ENCODE assay signal across 12 cellular contexts in the genomic region with DNA sequence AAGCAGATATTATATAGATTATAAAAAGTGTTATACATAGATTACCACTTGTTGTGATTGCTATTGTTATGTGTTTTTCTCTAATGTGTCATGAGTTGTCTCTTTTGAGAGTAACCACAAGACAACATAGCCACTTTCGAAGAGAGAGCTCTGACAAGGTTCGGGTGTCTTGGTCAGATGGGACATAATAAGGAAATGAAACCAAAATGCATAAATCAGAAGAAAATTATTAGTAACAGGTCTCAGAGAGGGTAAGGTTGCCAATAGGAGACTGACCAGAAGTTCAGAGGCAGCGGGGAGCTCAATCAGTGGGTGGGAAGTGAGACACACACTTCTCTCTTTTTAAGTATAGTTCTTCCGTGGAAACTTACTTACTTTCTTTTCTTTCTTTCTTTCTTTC.
DNase-seq lines count a peak whose midpoint lies in the region; ATAC-seq and TF ChIP-seq lines count a peak whose summit lies in the region.
"Had no signal": no experiment of that assay in that cellular context is flagged by ENCODE, and none has a peak within 500 bp of the region (broad histone marks: within the 10 kb centered on the region; RNA-seq: fewer than 3 reads in every experiment).

No MANE protein-coding gene starts in this region.

- no peak overlapping the region for H3K27ac Mint-ChIP-seq in activated CD4-positive, alpha-beta memory T cell treated with anti-CD3 and anti-CD28 coated beads, Interleukin-2, amount 10 ng/mL, durations not matched to agents 7 days and 5 days
- H3K27ac Mint-ChIP-seq: activated B cell treated with CpG ODN at 0.5 μM for 24 hours had no signal

- H3K4me3 Mint-ChIP-seq in activated CD4-positive, alpha-beta memory T cell treated with anti-CD3 and anti-CD28 coated beads, Interleukin-2, amount 10 ng/mL, durations not matched to agents 7 days and 5 days, result no peak overlapping the region
- H3K4me3 Mint-ChIP-seq: activated B cell treated with CpG ODN at 0.5 μM for 24 hours had no signal

- CTCF ChIA-PET in GM10248 (lab: Yijun Ruan, JAX), result no interaction called here
- CTCF ChIA-PET in activated CD4-positive, alpha-beta memory T cell treated with anti-CD3 and anti-CD28 coated beads, Interleukin-2, amount 10 ng/mL, durations not matched to agents 7 days and 5 days (lab: Charles Lee), result no interaction called here

- peak; percentile 89 for ATAC-seq in GM19328 (IDR thresholded peaks at IDR 0.05; ENCODE audit: unreplicated experiment)
- ATAC-seq in HG02642 (IDR thresholded peaks at IDR 0.05; ENCODE audit: poor library complexity, unreplicated experiment), result peak; percentile 98
- peak; percentile 100 for ATAC-seq in HG03439 (IDR thresholded peaks at IDR 0.05; ENCODE audit: unreplicated experiment)
- ATAC-seq in esophagus mucosa, result no peak

- H3K27me3 Mint-ChIP-seq in activated CD4-positive, alpha-beta memory T cell treated with anti-CD3 and anti-CD28 coated beads, Interleukin-2, amount 10 ng/mL, durations not matched to agents 7 days and 5 days, result no peaks in the 10 kb centered on the region
- H3K27me3 Mint-ChIP-seq: activated B cell treated with CpG ODN at 0.5 μM for 24 hours had no signal

- DNase-seq in GM10248 (ENCODE audit: extremely low spot score) (peak; percentile 17), NCI-H69 (lab: John Stamatoyannopoulos, UW) (no peak), retina (no peak)
- no peak for DNase-seq in activated CD4-positive, alpha-beta memory T cell treated with anti-CD3 and anti-CD28 coated beads, Interleukin-2, amount 10 ng/mL, durations not matched to agents 7 days and 5 days
- DNase-seq: activated B cell treated with CpG ODN at 0.5 μM for 24 hours, cerebellar nuclear complex, DND-41, KG1 had no signal

- POLR2A ChIA-PET in GM10248 (lab: Yijun Ruan, JAX), result no interaction called here
- POLR2A ChIA-PET in activated CD4-positive, alpha-beta memory T cell treated with anti-CD3 and anti-CD28 coated beads, Interleukin-2, amount 10 ng/mL, durations not matched to agents 7 days and 5 days (lab: Charles Lee), result no interaction called here

- H3K4me1 Mint-ChIP-seq in activated CD4-positive, alpha-beta memory T cell treated with anti-CD3 and anti-CD28 coated beads, Interleukin-2, amount 10 ng/mL, durations not matched to agents 7 days and 5 days, result no peaks in the 10 kb centered on the region
- H3K4me1 Mint-ChIP-seq: activated B cell treated with CpG ODN at 0.5 μM for 24 hours had no signal

- TF ChIP-seq CTCF in GM10248 (IDR thresholded peaks at IDR 0.05; ENCODE audit: control extremely low read depth, extremely low read depth, low read depth, missing control alignments), result no peak

- H3K36me3 Mint-ChIP-seq in activated CD4-positive, alpha-beta memory T cell treated with anti-CD3 and anti-CD28 coated beads, Interleukin-2, amount 10 ng/mL, durations not matched to agents 7 days and 5 days (ENCODE audit: low read depth), result no peaks in the 10 kb centered on the region

- peaks cover 7% of the 10 kb centered on the region for H3K9me3 Mint-ChIP-seq in activated CD4-positive, alpha-beta memory T cell treated with anti-CD3 and anti-CD28 coated beads, Interleukin-2, amount 10 ng/mL, durations not matched to agents 7 days and 5 days
